ENCODE assay signal across 9 cellular contexts in the genomic region with DNA sequence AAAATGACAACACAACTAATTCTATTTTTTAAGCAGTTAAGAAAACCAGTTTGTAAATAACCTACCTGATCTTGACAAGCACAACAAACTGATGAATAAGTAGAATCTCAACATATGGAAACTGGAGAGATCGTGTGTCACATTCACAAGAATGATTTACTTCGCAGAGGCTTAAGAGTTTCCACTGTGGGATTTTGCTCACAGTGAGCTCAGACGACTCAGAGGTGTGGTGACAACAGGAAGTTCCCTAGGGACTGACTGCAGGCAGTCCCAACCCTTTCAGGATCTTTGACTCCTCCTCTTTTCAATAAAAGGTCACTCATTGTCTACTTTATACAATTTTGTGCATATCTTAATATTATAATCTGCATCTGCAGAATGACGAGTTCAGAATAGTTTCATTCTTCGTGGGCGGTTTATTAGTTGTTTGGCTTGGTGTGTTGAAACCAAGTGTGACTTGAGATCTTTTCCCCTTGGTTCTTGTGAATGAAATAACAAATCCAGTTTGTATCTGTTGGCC. TPM values are rescaled to one million over a fixed set of nuclear protein-coding genes. Genes with fewer than 3 reads are reported as not detected.
DNase-seq lines count a peak whose midpoint lies in the region; ATAC-seq and TF ChIP-seq lines count a peak whose summit lies in the region.
"Had no signal": no experiment of that assay in that cellular context is flagged by ENCODE, and none has a peak within 500 bp of the region (broad histone marks: within the 10 kb centered on the region; RNA-seq: fewer than 3 reads in every experiment).

A gene (minus strand): TSS at position 231 of the 520 bp plus-strand sequence. CDS start 117 bp downstream, at position 114.

- H3K9me3 ChIP-seq in cardiac muscle cell (ENCODE audit: low read depth) = no peaks in the 10 kb centered on the region

- H3K4me3 ChIP-seq in cardiac muscle cell = no peak within 1 kb of the TSS
- peak within 1 kb of the TSS; percentile 37 for H3K4me3 ChIP-seq in epithelial cell of proximal tubule (ENCODE audit: low read depth, low read length)

- TF ChIP-seq CTCF in cardiac muscle cell (IDR thresholded peaks at IDR 0.05; ENCODE audit: low read depth, low read length) (no peak), epithelial cell of proximal tubule (conservative IDR thresholded peaks at IDR 0.05; ENCODE audit: low read depth, low read length) (no peak), glutamatergic neuron (IDR thresholded peaks at IDR 0.05; ENCODE audit: partially characterized antibody, unreplicated experiment) (no peak)

- intact Hi-C loops in left cardiac atrium (cut with DNase I) = loop anchor here in 1 of 2 donors (10.0 kb wide), 1 partner anchor 198 kb away; no protein-coding TSS in a partner anchor
- intact Hi-C loops in activated T-helper 2 cell treated with anti-CD3 and anti-CD28 coated beads, Interferon-gamma antibody, Interleukin-2, Interleukin-4, amounts not matched to agents 10 μg/mL and 5 μg/mL and 100 μg/mL, durations not matched to agents 14 hours and 24 hours and 36 hours (cut with micrococcal nuclease) = loop anchor here (10.0 kb wide), 1 partner anchor 58 kb away; a partner anchor contains a TSS

- H3K4me3 Mint-ChIP-seq in stimulated activated memory B cell treated with anti-CD40 and anti-IgM and Interleukin-4, amounts not matched to agents 10 μg/mL and 1 μg/mL and 100 μg/mL, for 72 hours = no peak within 1 kb of the TSS
- no peak within 1 kb of the TSS for H3K4me3 Mint-ChIP-seq in glutamatergic neuron (ENCODE audit: unreplicated experiment)
- H3K4me3 Mint-ChIP-seq in activated T-helper 2 cell treated with anti-CD3 and anti-CD28 coated beads, Interferon-gamma antibody, Interleukin-2, Interleukin-4, amounts not matched to agents 10 μg/mL and 5 μg/mL and 100 μg/mL, durations not matched to agents 14 hours and 24 hours and 36 hours (ENCODE audit: low read depth) = no peak within 1 kb of the TSS

- peaks cover 8% of the 10 kb centered on the region for H3K4me1 ChIP-seq in cardiac muscle cell (ENCODE audit: low read depth)

- no peaks in the 10 kb centered on the region for H3K27me3 ChIP-seq in cardiac muscle cell

- peaks cover 10% of the 10 kb centered on the region for H3K4me1 Mint-ChIP-seq in stimulated activated memory B cell treated with anti-CD40 and anti-IgM and Interleukin-4, amounts not matched to agents 10 μg/mL and 1 μg/mL and 100 μg/mL, for 72 hours
- H3K4me1 Mint-ChIP-seq in glutamatergic neuron (ENCODE audit: low read depth, unreplicated experiment) = no peaks in the 10 kb centered on the region
- peaks cover 11% of the 10 kb centered on the region for H3K4me1 Mint-ChIP-seq in activated T-helper 2 cell treated with anti-CD3 and anti-CD28 coated beads, Interferon-gamma antibody, Interleukin-2, Interleukin-4, amounts not matched to agents 10 μg/mL and 5 μg/mL and 100 μg/mL, durations not matched to agents 14 hours and 24 hours and 36 hours (ENCODE audit: low read depth)

- no peaks in the 10 kb centered on the region for H3K27me3 Mint-ChIP-seq in stimulated activated memory B cell treated with anti-CD40 and anti-IgM and Interleukin-4, amounts not matched to agents 10 μg/mL and 1 μg/mL and 100 μg/mL, for 72 hours
- no peaks in the 10 kb centered on the region for H3K27me3 Mint-ChIP-seq in glutamatergic neuron (ENCODE audit: unreplicated experiment)
- no peaks in the 10 kb centered on the region for H3K27me3 Mint-ChIP-seq in activated T-helper 2 cell treated with anti-CD3 and anti-CD28 coated beads, Interferon-gamma antibody, Interleukin-2, Interleukin-4, amounts not matched to agents 10 μg/mL and 5 μg/mL and 100 μg/mL, durations not matched to agents 14 hours and 24 hours and 36 hours (ENCODE audit: low read depth)

- ATAC-seq in left cardiac atrium (no peak), HG02678 (IDR thresholded peaks at IDR 0.05; ENCODE audit: unreplicated experiment) (peak; percentile 85)
- peak; percentile 75 for ATAC-seq in stimulated activated memory B cell treated with anti-CD40 and anti-IgM and Interleukin-4, amounts not matched to agents 10 μg/mL and 1 μg/mL and 100 μg/mL, for 72 hours

- no peak within 1 kb of the TSS for H3K27ac ChIP-seq in cardiac muscle cell

- no peaks in the 10 kb centered on the region for H3K36me3 Mint-ChIP-seq in stimulated activated memory B cell treated with anti-CD40 and anti-IgM and Interleukin-4, amounts not matched to agents 10 μg/mL and 1 μg/mL and 100 μg/mL, for 72 hours
- H3K36me3 Mint-ChIP-seq in glutamatergic neuron (ENCODE audit: unreplicated experiment) = no peaks in the 10 kb centered on the region
- H3K36me3 Mint-ChIP-seq in activated T-helper 2 cell treated with anti-CD3 and anti-CD28 coated beads, Interferon-gamma antibody, Interleukin-2, Interleukin-4, amounts not matched to agents 10 μg/mL and 5 μg/mL and 100 μg/mL, durations not matched to agents 14 hours and 24 hours and 36 hours (ENCODE audit: low read depth) = no peaks in the 10 kb centered on the region
- H3K36me3 Mint-ChIP-seq: brain had no signal

- no peaks in the 10 kb centered on the region for H3K36me3 ChIP-seq in cardiac muscle cell

- DNase-seq in cardiac muscle cell (ENCODE audit: low read depth in 1 of 2, low spot score in 1 of 2) (peak; percentile 9 to 32), left cardiac atrium (no peak), NCI-H2171 treated with DMSO at 0.1 percent for 48 hours (lab: John Stamatoyannopoulos, UW) (peak; percentile 69), epithelial cell of proximal tubule (ENCODE audit: low read depth) (no peak), glutamatergic neuron (no peak)
- no peak for DNase-seq in activated T-helper 2 cell treated with anti-CD3 and anti-CD28 coated beads, Interferon-gamma antibody, Interleukin-2, Interleukin-4, amounts not matched to agents 10 μg/mL and 5 μg/mL and 100 μg/mL, durations not matched to agents 14 hours and 24 hours and 36 hours (ENCODE audit: low spot score)

- peak within 1 kb of the TSS; percentile 35 for H3K27ac Mint-ChIP-seq in stimulated activated memory B cell treated with anti-CD40 and anti-IgM and Interleukin-4, amounts not matched to agents 10 μg/mL and 1 μg/mL and 100 μg/mL, for 72 hours
- no peak within 1 kb of the TSS for H3K27ac Mint-ChIP-seq in glutamatergic neuron (ENCODE audit: unreplicated experiment)
- no peak within 1 kb of the TSS for H3K27ac Mint-ChIP-seq in activated T-helper 2 cell treated with anti-CD3 and anti-CD28 coated beads, Interferon-gamma antibody, Interleukin-2, Interleukin-4, amounts not matched to agents 10 μg/mL and 5 μg/mL and 100 μg/mL, durations not matched to agents 14 hours and 24 hours and 36 hours

- no peaks in the 10 kb centered on the region for H3K9me3 Mint-ChIP-seq in stimulated activated memory B cell treated with anti-CD40 and anti-IgM and Interleukin-4, amounts not matched to agents 10 μg/mL and 1 μg/mL and 100 μg/mL, for 72 hours
- H3K9me3 Mint-ChIP-seq in glutamatergic neuron (ENCODE audit: unreplicated experiment) = no peaks in the 10 kb centered on the region
- no peaks in the 10 kb centered on the region for H3K9me3 Mint-ChIP-seq in activated T-helper 2 cell treated with anti-CD3 and anti-CD28 coated beads, Interferon-gamma antibody, Interleukin-2, Interleukin-4, amounts not matched to agents 10 μg/mL and 5 μg/mL and 100 μg/mL, durations not matched to agents 14 hours and 24 hours and 36 hours
- H3K9me3 Mint-ChIP-seq: brain had no signal

RNA-seq across cellular contexts. Expression of the gene that starts here (rescaled TPM):
- total RNA-seq in cardiac muscle cell = 1.1 and 2.3 TPM in 2 replicates
- 0.40 and 1.5 TPM in 2 replicates for polyA plus RNA-seq in cardiac muscle cell
- total RNA-seq in left cardiac atrium = under 1 TPM; 0.13 to 0.41 TPM
- total RNA-seq in epithelial cell of proximal tubule = 1.8 and 1.9 TPM in 2 replicates
- total RNA-seq in glutamatergic neuron (ENCODE audit: unreplicated experiment) = not detected
- total RNA-seq in activated T-helper 2 cell treated with anti-CD3 and anti-CD28 coated beads, Interferon-gamma antibody, Interleukin-2, Interleukin-4, amounts not matched to agents 10 μg/mL and 5 μg/mL and 100 μg/mL, durations not matched to agents 14 hours and 24 hours and 36 hours = not detected in 2 replicates

Comparison
In these comparisons a context has a peak if more than half of its experiments do, and no peak if none do; other contexts are left out.
1. DNase-seq: peak in cardiac muscle cell (2 of 2) and NCI-H2171 treated with DMSO at 0.1 percent for 48 hours (single experiment); none in left cardiac atrium (single experiment), epithelial cell of proximal tubule (single experiment), glutamatergic neuron (single experiment) and activated T-helper 2 cell treated with anti-CD3 and anti-CD28 coated beads, Interferon-gamma antibody, Interleukin-2, Interleukin-4, amounts not matched to agents 10 μg/mL and 5 μg/mL and 100 μg/mL, durations not matched to agents 14 hours and 24 hours and 36 hours (single experiment).
2. ATAC-seq: peak in HG02678 (single experiment) and stimulated activated memory B cell treated with anti-CD40 and anti-IgM and Interleukin-4, amounts not matched to agents 10 μg/mL and 1 μg/mL and 100 μg/mL, for 72 hours (single experiment); none in left cardiac atrium (0 of 2).